ENCODE assay signal across 1 cellular context in genomic region chr12:48788852-48789775, GRCh38.
TF ChIP-seq lines count a peak whose summit lies in the region.

Gene ADCY6, minus strand, starts transcription at chr12:48789089. Its CDS starts 5,655 bp downstream, at chr12:48783434.

TF ChIP-seq in HEK293, 187 proteins besides CTCF, POLR2A, EP300 and RAD21 (continued from another document and continues in another):
- TF ChIP-seq, protein P1, sequence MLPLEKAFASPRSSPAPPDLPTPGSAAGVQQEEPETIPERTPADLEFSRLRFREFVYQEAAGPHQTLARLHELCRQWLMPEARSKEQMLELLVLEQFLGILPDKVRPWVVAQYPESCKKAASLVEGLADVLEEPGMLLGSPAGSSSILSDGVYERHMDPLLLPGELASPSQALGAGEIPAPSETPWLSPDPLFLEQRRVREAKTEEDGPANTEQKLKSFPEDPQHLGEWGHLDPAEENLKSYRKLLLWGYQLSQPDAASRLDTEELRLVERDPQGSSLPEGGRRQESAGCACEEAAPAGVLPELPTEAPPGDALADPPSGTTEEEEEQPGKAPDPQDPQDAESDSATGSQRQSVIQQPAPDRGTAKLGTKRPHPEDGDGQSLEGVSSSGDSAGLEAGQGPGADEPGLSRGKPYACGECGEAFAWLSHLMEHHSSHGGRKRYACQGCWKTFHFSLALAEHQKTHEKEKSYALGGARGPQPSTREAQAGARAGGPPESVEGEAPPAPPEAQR (tag by site-specific recombination; IDR thresholded peaks at IDR 0.05), result no peak
- TF ChIP-seq, protein P2, sequence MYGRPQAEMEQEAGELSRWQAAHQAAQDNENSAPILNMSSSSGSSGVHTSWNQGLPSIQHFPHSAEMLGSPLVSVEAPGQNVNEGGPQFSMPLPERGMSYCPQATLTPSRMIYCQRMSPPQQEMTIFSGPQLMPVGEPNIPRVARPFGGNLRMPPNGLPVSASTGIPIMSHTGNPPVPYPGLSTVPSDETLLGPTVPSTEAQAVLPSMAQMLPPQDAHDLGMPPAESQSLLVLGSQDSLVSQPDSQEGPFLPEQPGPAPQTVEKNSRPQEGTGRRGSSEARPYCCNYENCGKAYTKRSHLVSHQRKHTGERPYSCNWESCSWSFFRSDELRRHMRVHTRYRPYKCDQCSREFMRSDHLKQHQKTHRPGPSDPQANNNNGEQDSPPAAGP (tag by site-specific recombination; IDR thresholded peaks at IDR 0.05), result 0 out of 2 replicates have a peak, but pooled peaks have one; percentile 14
- no peak for TF ChIP-seq ZNF777 (tag by site-specific recombination; IDR thresholded peaks at IDR 0.05; ENCODE audit: borderline replicate concordance)
- TF ChIP-seq, protein P3, sequence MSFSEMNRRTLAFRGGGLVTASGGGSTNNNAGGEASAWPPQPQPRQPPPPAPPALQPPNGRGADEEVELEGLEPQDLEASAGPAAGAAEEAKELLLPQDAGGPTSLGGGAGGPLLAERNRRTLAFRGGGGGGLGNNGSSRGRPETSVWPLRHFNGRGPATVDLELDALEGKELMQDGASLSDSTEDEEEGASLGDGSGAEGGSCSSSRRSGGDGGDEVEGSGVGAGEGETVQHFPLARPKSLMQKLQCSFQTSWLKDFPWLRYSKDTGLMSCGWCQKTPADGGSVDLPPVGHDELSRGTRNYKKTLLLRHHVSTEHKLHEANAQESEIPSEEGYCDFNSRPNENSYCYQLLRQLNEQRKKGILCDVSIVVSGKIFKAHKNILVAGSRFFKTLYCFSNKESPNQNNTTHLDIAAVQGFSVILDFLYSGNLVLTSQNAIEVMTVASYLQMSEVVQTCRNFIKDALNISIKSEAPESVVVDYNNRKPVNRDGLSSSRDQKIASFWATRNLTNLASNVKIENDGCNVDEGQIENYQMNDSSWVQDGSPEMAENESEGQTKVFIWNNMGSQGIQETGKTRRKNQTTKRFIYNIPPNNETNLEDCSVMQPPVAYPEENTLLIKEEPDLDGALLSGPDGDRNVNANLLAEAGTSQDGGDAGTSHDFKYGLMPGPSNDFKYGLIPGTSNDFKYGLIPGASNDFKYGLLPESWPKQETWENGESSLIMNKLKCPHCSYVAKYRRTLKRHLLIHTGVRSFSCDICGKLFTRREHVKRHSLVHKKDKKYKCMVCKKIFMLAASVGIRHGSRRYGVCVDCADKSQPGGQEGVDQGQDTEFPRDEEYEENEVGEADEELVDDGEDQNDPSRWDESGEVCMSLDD (tag by site-specific recombination; IDR thresholded peaks at IDR 0.05), result peak; percentile 83
- no peak for TF ChIP-seq ZNF548 (tag by site-specific recombination; IDR thresholded peaks at IDR 0.05)
- no peak for TF ChIP-seq ZNF280D (tag by site-specific recombination; IDR thresholded peaks at IDR 0.05)
- peak; percentile 54 for TF ChIP-seq ZBTB11 (tag by site-specific recombination; conservative IDR thresholded peaks at IDR 0.05; ENCODE audit: low read depth)
- peak; percentile 73 for TF ChIP-seq ZFHX2 (tag by site-specific recombination; conservative IDR thresholded peaks at IDR 0.05)
- TF ChIP-seq ZIC2 (tag by site-specific recombination; IDR thresholded peaks at IDR 0.05), result peak; percentile 48
- peak; percentile 55; the same call in 1 of the 2 replicates for TF ChIP-seq ZSCAN30 (tag by site-specific recombination; IDR thresholded peaks at IDR 0.05)
- no peak for TF ChIP-seq ZNF530 (tag by site-specific recombination; IDR thresholded peaks at IDR 0.05; ENCODE audit: low read depth)
- 0 out of 2 replicates have a peak, but pooled peaks have one; percentile 20 for TF ChIP-seq ZNF561 (tag by site-specific recombination; IDR thresholded peaks at IDR 0.05; ENCODE audit: borderline replicate concordance)
- TF ChIP-seq ZBTB20 (tag by site-specific recombination; IDR thresholded peaks at IDR 0.05), result peak; percentile 4; the same call in 1 of the 2 replicates
- TF ChIP-seq KLF16 (tag by site-specific recombination; IDR thresholded peaks at IDR 0.05), result 0 out of 2 replicates have a peak, but pooled peaks have one; percentile 20
- peak; percentile 85 for TF ChIP-seq ZNF37A (tag by site-specific recombination; IDR thresholded peaks at IDR 0.05)
- TF ChIP-seq ZNF629 (tag by site-specific recombination; IDR thresholded peaks at IDR 0.05), result peak; percentile 10; the same call in 1 of the 2 replicates
- TF ChIP-seq BCL11A (tag by site-specific recombination; IDR thresholded peaks at IDR 0.05; ENCODE audit: low read depth), result 0 out of 2 replicates have a peak, but pooled peaks have one; percentile 25
- peak; percentile 34; the same call in 1 of the 2 replicates for TF ChIP-seq EGR2 (tag by site-specific recombination; IDR thresholded peaks at IDR 0.05; ENCODE audit: low read depth)
- TF ChIP-seq ZNF121 (tag by site-specific recombination; IDR thresholded peaks at IDR 0.05), result peak; percentile 99
- TF ChIP-seq ZNF341 (tag by site-specific recombination; IDR thresholded peaks at IDR 0.05; ENCODE audit: low read depth), result peak; percentile 44; the same call in 1 of the 2 replicates
- TF ChIP-seq PRDM2 (tag by site-specific recombination; IDR thresholded peaks at IDR 0.05; ENCODE audit: borderline replicate concordance), result 0 out of 2 replicates have a peak, but pooled peaks have one; percentile 72
- peak; percentile 84 for TF ChIP-seq ZBTB7A (tag by site-specific recombination; IDR thresholded peaks at IDR 0.05; ENCODE audit: low read depth)
- TF ChIP-seq, protein P4, sequence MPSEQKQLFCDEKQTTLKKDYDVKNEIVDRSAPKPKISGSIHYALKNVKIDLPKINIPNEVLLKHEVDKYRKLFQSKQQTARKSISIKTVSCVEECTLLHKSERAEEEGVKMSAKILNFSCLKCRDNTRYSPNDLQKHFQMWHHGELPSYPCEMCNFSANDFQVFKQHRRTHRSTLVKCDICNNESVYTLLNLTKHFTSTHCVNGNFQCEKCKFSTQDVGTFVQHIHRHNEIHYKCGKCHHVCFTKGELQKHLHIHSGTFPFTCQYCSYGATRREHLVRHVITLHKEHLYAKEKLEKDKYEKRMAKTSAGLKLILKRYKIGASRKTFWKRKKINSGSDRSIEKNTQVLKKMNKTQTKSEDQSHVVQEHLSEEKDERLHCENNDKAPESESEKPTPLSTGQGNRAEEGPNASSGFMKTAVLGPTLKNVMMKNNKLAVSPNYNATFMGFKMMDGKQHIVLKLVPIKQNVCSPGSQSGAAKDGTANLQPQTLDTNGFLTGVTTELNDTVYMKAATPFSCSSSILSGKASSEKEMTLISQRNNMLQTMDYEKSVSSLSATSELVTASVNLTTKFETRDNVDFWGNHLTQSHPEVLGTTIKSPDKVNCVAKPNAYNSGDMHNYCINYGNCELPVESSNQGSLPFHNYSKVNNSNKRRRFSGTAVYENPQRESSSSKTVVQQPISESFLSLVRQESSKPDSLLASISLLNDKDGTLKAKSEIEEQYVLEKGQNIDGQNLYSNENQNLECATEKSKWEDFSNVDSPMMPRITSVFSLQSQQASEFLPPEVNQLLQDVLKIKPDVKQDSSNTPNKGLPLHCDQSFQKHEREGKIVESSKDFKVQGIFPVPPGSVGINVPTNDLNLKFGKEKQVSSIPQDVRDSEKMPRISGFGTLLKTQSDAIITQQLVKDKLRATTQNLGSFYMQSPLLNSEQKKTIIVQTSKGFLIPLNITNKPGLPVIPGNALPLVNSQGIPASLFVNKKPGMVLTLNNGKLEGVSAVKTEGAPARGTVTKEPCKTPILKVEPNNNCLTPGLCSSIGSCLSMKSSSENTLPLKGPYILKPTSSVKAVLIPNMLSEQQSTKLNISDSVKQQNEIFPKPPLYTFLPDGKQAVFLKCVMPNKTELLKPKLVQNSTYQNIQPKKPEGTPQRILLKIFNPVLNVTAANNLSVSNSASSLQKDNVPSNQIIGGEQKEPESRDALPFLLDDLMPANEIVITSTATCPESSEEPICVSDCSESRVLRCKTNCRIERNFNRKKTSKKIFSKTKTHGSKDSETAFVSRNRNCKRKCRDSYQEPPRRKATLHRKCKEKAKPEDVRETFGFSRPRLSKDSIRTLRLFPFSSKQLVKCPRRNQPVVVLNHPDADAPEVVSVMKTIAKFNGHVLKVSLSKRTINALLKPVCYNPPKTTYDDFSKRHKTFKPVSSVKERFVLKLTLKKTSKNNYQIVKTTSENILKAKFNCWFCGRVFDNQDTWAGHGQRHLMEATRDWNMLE (tag by site-specific recombination; conservative IDR thresholded peaks at IDR 0.05; ENCODE audit: low read depth), result no peak
- TF ChIP-seq ZNF677 (tag by site-specific recombination; IDR thresholded peaks at IDR 0.05), result no peak
- TF ChIP-seq OSR2 (tag by site-specific recombination; IDR thresholded peaks at IDR 0.05), result peak; percentile 72
- TF ChIP-seq, protein P5, sequence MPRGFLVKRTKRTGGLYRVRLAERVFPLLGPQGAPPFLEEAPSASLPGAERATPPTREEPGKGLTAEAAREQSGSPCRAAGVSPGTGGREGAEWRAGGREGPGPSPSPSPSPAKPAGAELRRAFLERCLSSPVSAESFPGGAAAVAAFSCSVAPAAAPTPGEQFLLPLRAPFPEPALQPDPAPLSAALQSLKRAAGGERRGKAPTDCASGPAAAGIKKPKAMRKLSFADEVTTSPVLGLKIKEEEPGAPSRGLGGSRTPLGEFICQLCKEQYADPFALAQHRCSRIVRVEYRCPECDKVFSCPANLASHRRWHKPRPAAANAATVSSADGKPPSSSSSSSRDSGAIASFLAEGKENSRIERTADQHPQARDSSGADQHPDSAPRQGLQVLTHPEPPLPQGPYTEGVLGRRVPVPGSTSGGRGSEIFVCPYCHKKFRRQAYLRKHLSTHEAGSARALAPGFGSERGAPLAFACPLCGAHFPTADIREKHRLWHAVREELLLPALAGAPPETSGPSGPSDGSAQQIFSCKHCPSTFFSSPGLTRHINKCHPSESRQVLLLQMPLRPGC (tag by site-specific recombination; IDR thresholded peaks at IDR 0.05), result no peak
